1 cellular context compared by ENCODE assay signal in the genomic region with DNA sequence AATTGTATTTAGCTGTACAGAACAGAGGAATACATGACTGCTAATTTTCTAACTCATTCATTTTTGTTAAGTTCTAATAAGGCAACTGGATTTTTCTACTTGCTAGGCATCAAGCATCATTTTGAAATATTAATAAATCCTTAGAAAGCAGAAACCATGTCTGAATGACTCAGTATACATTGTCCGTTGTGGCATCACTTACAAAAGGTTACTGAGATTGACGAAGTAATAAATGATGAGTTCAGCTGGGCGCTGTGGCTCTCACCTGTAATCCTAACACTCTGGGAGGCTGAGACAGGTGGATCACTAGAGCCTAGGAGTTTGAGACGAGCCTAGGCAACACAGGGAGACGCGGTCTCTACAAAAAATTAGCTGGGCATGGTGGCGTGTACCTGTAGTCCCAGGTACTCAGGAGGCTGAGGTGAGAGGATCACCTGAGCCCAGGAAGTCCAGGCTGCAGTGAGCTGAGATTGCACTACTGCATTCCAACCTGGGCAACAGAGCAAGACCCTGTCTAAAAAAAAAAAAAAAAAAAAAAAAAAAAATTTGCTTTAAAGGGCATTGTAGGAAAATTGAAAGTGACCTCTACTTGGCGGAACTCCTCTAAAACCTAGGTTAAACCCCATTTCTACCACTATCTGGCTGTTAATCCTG.
TF ChIP-seq lines count a peak whose summit lies in the region.

No MANE protein-coding gene starts in this region.

TF ChIP-seq in GM23338, 12 proteins besides CTCF, POLR2A, EP300 and RAD21 (continued from another document):
- TF ChIP-seq REST (IDR thresholded peaks at IDR 0.05; ENCODE audit: unreplicated experiment) (no peak), CREB1 (CRISPR knock-in tag; IDR thresholded peaks at IDR 0.05; ENCODE audit: low read depth) (no peak)
